In the genomic region with DNA sequence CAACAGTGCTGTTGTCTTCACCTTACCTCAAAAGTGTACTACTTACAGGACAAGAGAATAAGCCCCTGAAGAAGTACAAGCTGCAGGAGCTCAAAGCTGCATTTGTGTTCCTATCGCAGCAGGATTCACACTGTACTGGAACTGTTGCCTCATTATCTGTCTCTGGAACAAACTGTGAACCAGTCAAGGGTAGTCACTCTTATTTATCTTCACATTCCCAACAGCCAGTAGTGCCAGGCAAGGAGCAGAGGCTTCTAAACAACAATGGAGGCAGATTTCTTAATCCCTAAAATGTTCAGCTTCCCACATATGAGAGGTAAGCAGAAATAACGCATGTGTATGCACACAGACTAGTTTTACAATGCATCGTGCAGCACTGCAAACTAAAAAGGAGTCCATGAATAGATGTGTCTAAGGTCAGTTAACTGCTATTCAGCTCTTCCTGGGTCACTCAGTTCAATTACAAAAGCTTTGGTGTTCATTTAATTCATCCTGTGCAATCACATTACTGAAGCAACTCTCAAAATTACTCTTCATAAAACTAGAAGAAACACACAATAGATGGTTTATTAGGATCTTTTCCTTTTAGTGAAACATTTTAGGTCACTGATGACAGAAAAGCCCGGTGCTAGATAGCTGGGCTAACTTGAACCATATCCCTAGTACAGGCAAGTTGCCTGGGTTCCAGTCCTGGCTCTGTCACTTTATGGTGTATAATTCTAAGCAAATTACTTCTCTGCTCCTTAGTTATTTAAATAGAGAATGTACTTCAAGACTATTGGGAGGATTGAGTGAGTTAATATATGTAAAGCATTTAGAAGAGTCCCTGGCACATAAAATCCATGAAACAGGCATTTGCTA, we compare ENCODE assay signal across 11 cellular contexts. TPM values are rescaled to one million over a fixed set of nuclear protein-coding genes. Genes with fewer than 3 reads are reported as not detected.
DNase-seq lines count a peak whose midpoint lies in the region; ATAC-seq and TF ChIP-seq lines count a peak whose summit lies in the region.
"Had no signal": no experiment of that assay in that cellular context is flagged by ENCODE, and none has a peak within 500 bp of the region (broad histone marks: within the 10 kb centered on the region; RNA-seq: fewer than 3 reads in every experiment).

No MANE protein-coding gene starts in this region.

- H3K4me2 ChIP-seq in parathyroid adenoma (ENCODE audit: low read length) (peak overlapping the region; percentile 95), PC-9 (no peak overlapping the region; the same call in 1 of the 2 replicates)
- H3K4me2 ChIP-seq: GM23338 had no signal

- H3K79me2 ChIP-seq in parathyroid adenoma (peaks cover 32% of the 10 kb centered on the region), PC-9 (ENCODE audit: low read depth) (peaks cover 35% of the 10 kb centered on the region)

- TF ChIP-seq CTCF in foreskin fibroblast (IDR thresholded peaks at IDR 0.05; ENCODE audit: low read depth, low read length) (no peak), parathyroid adenoma (IDR thresholded peaks at IDR 0.05) (no peak), PC-9 (conservative IDR thresholded peaks at IDR 0.05) (no peak)

- H3K9me3 ChIP-seq in parathyroid adenoma (ENCODE audit: control insufficient read depth, low read length), result no peaks in the 10 kb centered on the region
- 0 out of 2 replicates have a peak, but pooled peaks cover 5% of the 10 kb centered on the region for H3K9me3 ChIP-seq in PC-9 (ENCODE audit: insufficient read depth, low read depth)

- CTCF ChIA-PET in PC-9 (lab: Charles Lee), result no interaction called here

- H2AFZ ChIP-seq in parathyroid adenoma (no peak overlapping the region), PC-9 (no peak overlapping the region)
- H2AFZ ChIP-seq: GM23338 had no signal

- peaks cover under 1% of the 10 kb centered on the region; the same call in 1 of the 2 replicates for H3K9me2 ChIP-seq in PC-9 (ENCODE audit: insufficient read depth)

- intact Hi-C loops in PC-9 (cut with micrococcal nuclease; ENCODE audit: unreplicated experiment), result no loop called here

- H3K27ac ChIP-seq in parathyroid adenoma (no peak overlapping the region), PC-9 (no peak overlapping the region)

- no peak overlapping the region for H3K9ac ChIP-seq in parathyroid adenoma

- POLR2A ChIA-PET in PC-9 (lab: Charles Lee; ENCODE audit: unreplicated experiment), result no interaction called here

- ATAC-seq in GM19035 (IDR thresholded peaks at IDR 0.05; ENCODE audit: unreplicated experiment), result no peak
- no peak for ATAC-seq in HG02970 (IDR thresholded peaks at IDR 0.05; ENCODE audit: low FRiP score, unreplicated experiment)
- ATAC-seq: GM23338 had no signal

- DNase-seq in Ammon's horn (ENCODE audit: low spot score) (peak; percentile 57), NCI-H69 (lab: John Stamatoyannopoulos, UW) (peak; percentile 60), foreskin fibroblast (no peak), PC-9 (no peak), dedifferentiated amniotic fluid mesenchymal stem cell (ENCODE audit: extremely low spot score) (no peak)
- DNase-seq: effector memory CD4-positive, alpha-beta T cell; immature natural killer cell had no signal

- H3F3A ChIP-seq in PC-9 (ENCODE audit: insufficient read depth, low read depth), result 0 out of 2 replicates have a peak, but pooled peaks cover 5% of the 10 kb centered on the region

- H4K20me1 ChIP-seq in PC-9 (ENCODE audit: insufficient read depth), result no peaks in the 10 kb centered on the region

- no peaks in the 10 kb centered on the region for H3K36me3 ChIP-seq in parathyroid adenoma (ENCODE audit: control insufficient read depth, insufficient read depth, low read length)
- 0 out of 2 replicates have a peak, but pooled peaks cover 10% of the 10 kb centered on the region for H3K36me3 ChIP-seq in PC-9 (ENCODE audit: low read depth)

- H3K27me3 ChIP-seq in parathyroid adenoma (ENCODE audit: control insufficient read depth, insufficient read depth, low read length) (no peaks in the 10 kb centered on the region), PC-9 (ENCODE audit: insufficient read depth, low read depth) (no peaks in the 10 kb centered on the region)

- H3K4me1 ChIP-seq in parathyroid adenoma (peaks cover 6% of the 10 kb centered on the region), PC-9 (replicated peaks; ENCODE audit: insufficient read depth) (peaks cover 15% of the 10 kb centered on the region)

- no TSS peak for BruUV-seq in PC-9 (replicated peaks; lab: Mats Ljungman, UMichigan)

- H3K4me3 ChIP-seq in foreskin fibroblast (ENCODE audit: low read depth in 1 of 2, low read length in 2 of 2) (peak overlapping the region; percentile 64 to 83), parathyroid adenoma (ENCODE audit: low read depth, low read length) (no peak overlapping the region), PC-9 (no peak overlapping the region)
- H3K4me3 ChIP-seq: GM23338 had no signal

RNA-seq across cellular contexts. Expression of a gene that starts 2.7 kb away (rescaled TPM):
- 24.3 and 24.6 TPM in 2 replicates for total RNA-seq in PC-9 (2021)

Comparison
In these comparisons a context has a peak if more than half of its experiments do, and no peak if none do; other contexts are left out.
1. DNase-seq: peak in Ammon's horn (single experiment) and NCI-H69 (single experiment); none in foreskin fibroblast (0 of 2), PC-9 (0 of 2) and dedifferentiated amniotic fluid mesenchymal stem cell (single experiment).
2. H3K4me3 ChIP-seq: peak in foreskin fibroblast (2 of 2); none in parathyroid adenoma (single experiment) and PC-9 (single experiment).